Comparison of ENCODE assay signal across 10 cellular contexts in genomic region chr11:119207607-119208006, GRCh38. TPM values are rescaled to one million over a fixed set of nuclear protein-coding genes. Genes with fewer than 3 reads are reported as not detected.
DNase-seq lines count a peak whose midpoint lies in the region; ATAC-seq, FAIRE-seq and TF ChIP-seq lines count a peak whose summit lies in the region.
"Had no signal": no experiment of that assay in that cellular context is flagged by ENCODE, and none has a peak within 500 bp of the region (broad histone marks: within the 10 kb centered on the region; RNA-seq: fewer than 3 reads in every experiment).

No MANE protein-coding gene starts in this region.

- ATAC-seq in WTC11 (no peak), HG03108 (IDR thresholded peaks at IDR 0.05; ENCODE audit: unreplicated experiment) (no peak)

- H3K9me3 ChIP-seq in iPS-18a (ENCODE audit: control insufficient read depth, low read depth, low read length) (no peaks in the 10 kb centered on the region), suprapubic skin (no peaks in the 10 kb centered on the region)

- no peak overlapping the region for H3K27ac ChIP-seq in iPS-18a (ENCODE audit: low read length)
- H3K27ac ChIP-seq in suprapubic skin = no peak overlapping the region

- peak overlapping the region; percentile 87 for H3K27ac Mint-ChIP-seq in activated CD4-positive, alpha-beta T cell treated with anti-CD3 and anti-CD28 coated beads, Interleukin-2, amount 10 ng/mL, durations not matched to agents 24 days and 14 days
- H3K27ac Mint-ChIP-seq in WTC11 = peak overlapping the region; percentile 49; the same call in 1 of the 2 replicates

- TF ChIP-seq EP300 in suprapubic skin (IDR thresholded peaks at IDR 0.05) = no peak

- H3K4me3 Mint-ChIP-seq in activated CD4-positive, alpha-beta T cell treated with anti-CD3 and anti-CD28 coated beads, Interleukin-2, amount 10 ng/mL, durations not matched to agents 24 days and 14 days = peak overlapping the region; percentile 99
- peak overlapping the region; percentile 95 for H3K4me3 Mint-ChIP-seq in WTC11

- intact Hi-C loops in activated CD4-positive, alpha-beta T cell treated with anti-CD3 and anti-CD28 coated beads, Interleukin-2, amount 10 ng/mL, durations not matched to agents 24 days and 14 days (cut with micrococcal nuclease) = loop anchor here (1.0 to 5.0 kb wide), 3 partner anchors 77 to 115 kb away; partner anchors contain the start of gene C2CD2L

- no peak for FAIRE-seq in frontal cortex (lab: Jason Lieb, UNC)

- CTCF ChIA-PET in WTC11 (lab: Charles Lee) = interaction anchor here (2.8 kb wide), 1 partner anchor 39 kb away, joined by 20 read pairs; the partner anchor contains the start of gene NLRX1

- peaks cover 27% of the 10 kb centered on the region for H3K4me1 ChIP-seq in iPS-18a (ENCODE audit: control insufficient read depth, low read depth, low read length)
- peaks cover 22% of the 10 kb centered on the region for H3K4me1 ChIP-seq in suprapubic skin

- 49% methylated on average over 7 of the region's 7 CpGs for WGBS in suprapubic skin

- no peak for DNase-seq in activated CD4-positive, alpha-beta T cell treated with anti-CD3 and anti-CD28 coated beads, Interleukin-2, amount 10 ng/mL, durations not matched to agents 24 days and 14 days
- DNase-seq in activated CD4-positive, alpha-beta T cell treated with anti-CD3 and anti-CD28 coated beads, Interleukin-2, amount 50 U/mL, for 1 hour = no peak
- DNase-seq in WTC11 (ENCODE audit: low spot score) (no peak), suprapubic skin (ENCODE audit: low spot score in 2 of 2) (no peak), frontal cortex (ENCODE audit: low spot score in 2 of 2) (no peak), NCI-H69 (lab: John Stamatoyannopoulos, UW) (no peak)
- DNase-seq: SHP77 treated with DMSO at 0.1 percent for 48 hours; stimulated activated CD8-positive, alpha-beta memory T cell treated with anti-CD3 and anti-CD28 coated beads, Interleukin-4, amount 100 ng/mL, for 48 hours had no signal

- POLR2A ChIA-PET in WTC11 (lab: Charles Lee) = no interaction called here

- no peaks in the 10 kb centered on the region for H3K27me3 Mint-ChIP-seq in activated CD4-positive, alpha-beta T cell treated with anti-CD3 and anti-CD28 coated beads, Interleukin-2, amount 10 ng/mL, durations not matched to agents 24 days and 14 days
- no peaks in the 10 kb centered on the region for H3K27me3 Mint-ChIP-seq in WTC11 (ENCODE audit: low read depth)

- peak overlapping the region; percentile 99 for H3K4me3 ChIP-seq in iPS-18a (ENCODE audit: low read length)
- peak overlapping the region; percentile 94 for H3K4me3 ChIP-seq in suprapubic skin

- peak overlapping the region; percentile 66 for H3K9ac ChIP-seq in iPS-18a (ENCODE audit: low read length)

- peaks cover 6% of the 10 kb centered on the region for H3K36me3 Mint-ChIP-seq in activated CD4-positive, alpha-beta T cell treated with anti-CD3 and anti-CD28 coated beads, Interleukin-2, amount 10 ng/mL, durations not matched to agents 24 days and 14 days (ENCODE audit: low read depth)
- H3K36me3 Mint-ChIP-seq in WTC11 = peaks cover 3% of the 10 kb centered on the region; the same call in 1 of the 2 replicates

- TF ChIP-seq CTCF in WTC11 (IDR thresholded peaks at IDR 0.05) (no peak), suprapubic skin (IDR thresholded peaks at IDR 0.05) (no peak)

- H3K27me3 ChIP-seq in iPS-18a (ENCODE audit: control insufficient read depth, insufficient read depth, low read length) = no peaks in the 10 kb centered on the region
- no peaks in the 10 kb centered on the region for H3K27me3 ChIP-seq in suprapubic skin

- peaks cover 18% of the 10 kb centered on the region for H3K4me1 Mint-ChIP-seq in activated CD4-positive, alpha-beta T cell treated with anti-CD3 and anti-CD28 coated beads, Interleukin-2, amount 10 ng/mL, durations not matched to agents 24 days and 14 days
- H3K4me1 Mint-ChIP-seq in WTC11 = peaks cover 39% of the 10 kb centered on the region

- no peak for TF ChIP-seq POLR2A in suprapubic skin (IDR thresholded peaks at IDR 0.05)

- no peaks in the 10 kb centered on the region for H3K36me3 ChIP-seq in iPS-18a (ENCODE audit: control insufficient read depth, low read depth, low read length)
- H3K36me3 ChIP-seq in suprapubic skin = no peaks in the 10 kb centered on the region

- H3K9me3 Mint-ChIP-seq in activated CD4-positive, alpha-beta T cell treated with anti-CD3 and anti-CD28 coated beads, Interleukin-2, amount 10 ng/mL, durations not matched to agents 24 days and 14 days = no peaks in the 10 kb centered on the region
- H3K9me3 Mint-ChIP-seq in WTC11 = no peaks in the 10 kb centered on the region

TF ChIP-seq in WTC11, 78 proteins besides CTCF, POLR2A, EP300 and RAD21 (continues in another document):
- no peak for TF ChIP-seq HMGXB4 (CRISPR knock-in tag; IDR thresholded peaks at IDR 0.05)
- TF ChIP-seq NR1H2 (CRISPR knock-in tag; IDR thresholded peaks at IDR 0.05) = no peak
- TF ChIP-seq CREM (CRISPR knock-in tag; IDR thresholded peaks at IDR 0.05) = no peak
- TF ChIP-seq ZNF263 (CRISPR knock-in tag; IDR thresholded peaks at IDR 0.05; ENCODE audit: low read depth) = no peak
- TF ChIP-seq ATF6 (CRISPR knock-in tag; IDR thresholded peaks at IDR 0.05) = no peak
- TF ChIP-seq ZNF219 (CRISPR knock-in tag; IDR thresholded peaks at IDR 0.05; ENCODE audit: borderline replicate concordance) = no peak
- no peak for TF ChIP-seq IRF1 (CRISPR knock-in tag; IDR thresholded peaks at IDR 0.05)
- TF ChIP-seq NFYB (CRISPR knock-in tag; conservative IDR thresholded peaks at IDR 0.05; ENCODE audit: low read depth) = no peak
- no peak for TF ChIP-seq ETV6 (CRISPR knock-in tag; IDR thresholded peaks at IDR 0.05)
- TF ChIP-seq KAT7 (CRISPR knock-in tag; IDR thresholded peaks at IDR 0.05; ENCODE audit: borderline replicate concordance) = no peak

RNA-seq across cellular contexts. Expression of gene CBL, which starts 1.5 kb away (rescaled TPM):
- total RNA-seq in activated CD4-positive, alpha-beta T cell treated with anti-CD3 and anti-CD28 coated beads, Interleukin-2, amount 10 ng/mL, durations not matched to agents 24 days and 14 days = 36.4 and 36.5 TPM in 2 replicates
- total RNA-seq in WTC11 (2021) (45.6 to 47.9 TPM (median 46.7 TPM) in 3 replicates), suprapubic skin (10 to 100 TPM; 13.2 to 17.4 (median 17.2) TPM), frontal cortex (8.6 TPM)

RNA-seq across cellular contexts. Expression of gene NHERF4, which starts 22.3 kb away (rescaled TPM):
- total RNA-seq in activated CD4-positive, alpha-beta T cell treated with anti-CD3 and anti-CD28 coated beads, Interleukin-2, amount 10 ng/mL, durations not matched to agents 24 days and 14 days = 0.54 and 0.58 TPM in 2 replicates
- total RNA-seq in WTC11 (2021) (0.32 to 0.59 TPM in 2 of 3 replicates, not detected in the other), suprapubic skin (1 to 10 TPM in 1 of 4 donors, under 1 TPM in 2, not detected in 1; 0.68 to 1.1 (median 0.87) TPM), frontal cortex (not detected)

RNA-seq across cellular contexts. Expression of gene NLRX1, which starts 39.1 kb away (rescaled TPM):
- total RNA-seq in activated CD4-positive, alpha-beta T cell treated with anti-CD3 and anti-CD28 coated beads, Interleukin-2, amount 10 ng/mL, durations not matched to agents 24 days and 14 days = 23.3 and 25.0 TPM in 2 replicates
- total RNA-seq in WTC11 (2021) = 19.9 to 23.2 TPM (median 20.8 TPM) in 3 replicates
- total RNA-seq in suprapubic skin = 10 to 100 TPM; 20.7 to 31.5 (median 30.4) TPM
- 2.0 TPM for total RNA-seq in frontal cortex

RNA-seq across cellular contexts. Expression of gene ABCG4, which starts 58.8 kb away (rescaled TPM):
- 0.07 TPM in 1 of 2 replicates, not detected in the other for total RNA-seq in activated CD4-positive, alpha-beta T cell treated with anti-CD3 and anti-CD28 coated beads, Interleukin-2, amount 10 ng/mL, durations not matched to agents 24 days and 14 days
- total RNA-seq in WTC11 (2021) (1.9 to 4.4 TPM (median 2.1 TPM) in 3 replicates), suprapubic skin (1 to 10 TPM in 2 of 4 donors, under 1 TPM in 2; 0.26 to 1.6 (median 0.73) TPM), frontal cortex (2.0 TPM)
